In genomic region chr19:49109569-49110233, GRCh38 we compare ENCODE assay signal across 2 cellular contexts.
TF ChIP-seq lines count a peak whose summit lies in the region.

No MANE protein-coding gene starts in this region.

TF ChIP-seq in SK-N-SH, 30 proteins besides CTCF, POLR2A, EP300 and RAD21 (continued from another document):
- TF ChIP-seq USF2 (IDR thresholded peaks at IDR 0.05; ENCODE audit: borderline replicate concordance, low read depth, low read length): no peak
- no peak for TF ChIP-seq RCOR1 (IDR thresholded peaks at IDR 0.05; ENCODE audit: low read length)

TF ChIP-seq in SK-N-SH treated with all-trans-retinoic acid at 6 μM for 48 hours, 23 proteins besides CTCF, POLR2A, EP300 and RAD21 (continued from another document):
- TF ChIP-seq PATZ1 (CRISPR knock-in tag; IDR thresholded peaks at IDR 0.05; ENCODE audit: borderline replicate concordance) (no peak), ARNTL (CRISPR knock-in tag; IDR thresholded peaks at IDR 0.05; ENCODE audit: borderline replicate concordance, low read depth) (no peak), PPARA (CRISPR knock-in tag; IDR thresholded peaks at IDR 0.05; ENCODE audit: borderline replicate concordance) (no peak), ZFP3 (CRISPR knock-in tag; IDR thresholded peaks at IDR 0.05) (no peak), CSDC2 (CRISPR knock-in tag; IDR thresholded peaks at IDR 0.05) (no peak), BACH2 (CRISPR knock-in tag; IDR thresholded peaks at IDR 0.05; ENCODE audit: borderline replicate concordance) (no peak), RARB (CRISPR knock-in tag; IDR thresholded peaks at IDR 0.05) (no peak), TSHZ2 (CRISPR knock-in tag; IDR thresholded peaks at IDR 0.05) (no peak), CREB5 (CRISPR knock-in tag; IDR thresholded peaks at IDR 0.05; ENCODE audit: low read depth) (no peak), TCF4 (CRISPR knock-in tag; IDR thresholded peaks at IDR 0.05; ENCODE audit: borderline replicate concordance) (no peak), ESRRG (CRISPR knock-in tag; IDR thresholded peaks at IDR 0.05) (no peak)
